1 cellular context compared by ENCODE assay signal in genomic region chr7:20350518-20350951, GRCh38.
TF ChIP-seq lines count a peak whose summit lies in the region.

No MANE protein-coding gene starts in this region.

TF ChIP-seq in A549, 52 proteins besides CTCF, POLR2A, EP300 and RAD21 (continued from another document):
- TF ChIP-seq HMGXB4 (CRISPR knock-in tag; IDR thresholded peaks at IDR 0.05; ENCODE audit: borderline replicate concordance) = no peak
